1 cellular context compared by ENCODE assay signal in the genomic region with DNA sequence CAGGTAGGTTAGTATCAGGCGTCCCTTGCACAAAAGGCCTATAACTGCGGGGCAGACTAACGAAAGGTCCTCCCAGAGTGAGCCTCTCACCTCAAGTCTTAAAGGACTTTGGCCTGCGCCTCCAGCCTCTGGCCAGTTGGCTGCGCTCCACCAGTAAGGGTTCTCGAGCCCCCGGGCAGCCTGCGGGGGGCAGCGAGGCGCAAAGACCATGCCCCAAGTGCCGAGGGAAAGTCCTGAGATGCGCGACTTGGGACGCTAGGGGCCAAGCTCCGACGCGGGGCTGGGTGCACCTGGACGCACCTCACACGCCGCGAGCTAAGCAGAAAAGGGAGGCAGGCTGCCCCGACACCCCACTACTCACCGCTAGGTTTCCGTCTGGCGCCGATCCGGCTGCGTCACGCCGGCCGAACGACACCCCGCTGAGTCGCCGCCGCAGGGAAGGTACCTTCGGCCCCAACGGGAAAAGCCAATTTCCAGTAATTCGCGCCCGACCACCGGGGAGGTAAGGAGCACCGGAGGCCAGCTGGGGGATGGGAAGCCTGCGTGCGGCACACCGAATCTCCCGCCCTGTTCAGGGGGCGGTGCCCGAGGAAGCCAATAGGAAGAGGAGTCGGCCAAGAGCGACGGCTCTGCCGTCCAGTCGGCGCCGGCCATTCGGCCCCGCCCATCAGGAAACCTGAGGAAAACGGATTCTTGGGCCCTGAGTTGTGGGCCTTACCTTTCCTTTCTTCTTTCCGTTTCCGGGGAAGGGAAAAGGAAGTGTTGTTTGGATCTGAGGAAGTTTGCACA.
TF ChIP-seq lines count a peak whose summit lies in the region.

Gene ORC2 (minus strand): TSS at position 532 of the 789 bp plus-strand sequence. CDS start 5,537 bp downstream, outside the sequence.

TF ChIP-seq in K562, 482 proteins besides CTCF, POLR2A, EP300 and RAD21 (continued from another document and continues in another):
- TF ChIP-seq MXD1 (CRISPR knock-in tag; IDR thresholded peaks at IDR 0.05; ENCODE audit: borderline replicate concordance, poor library complexity, severe bottlenecking): no peak
- TF ChIP-seq, protein P1, sequence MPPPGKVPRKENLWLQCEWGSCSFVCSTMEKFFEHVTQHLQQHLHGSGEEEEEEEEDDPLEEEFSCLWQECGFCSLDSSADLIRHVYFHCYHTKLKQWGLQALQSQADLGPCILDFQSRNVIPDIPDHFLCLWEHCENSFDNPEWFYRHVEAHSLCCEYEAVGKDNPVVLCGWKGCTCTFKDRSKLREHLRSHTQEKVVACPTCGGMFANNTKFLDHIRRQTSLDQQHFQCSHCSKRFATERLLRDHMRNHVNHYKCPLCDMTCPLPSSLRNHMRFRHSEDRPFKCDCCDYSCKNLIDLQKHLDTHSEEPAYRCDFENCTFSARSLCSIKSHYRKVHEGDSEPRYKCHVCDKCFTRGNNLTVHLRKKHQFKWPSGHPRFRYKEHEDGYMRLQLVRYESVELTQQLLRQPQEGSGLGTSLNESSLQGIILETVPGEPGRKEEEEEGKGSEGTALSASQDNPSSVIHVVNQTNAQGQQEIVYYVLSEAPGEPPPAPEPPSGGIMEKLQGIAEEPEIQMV (tag; conservative IDR thresholded peaks at IDR 0.05; ENCODE audit: low read depth): no peak
- TF ChIP-seq NFATC3 (IDR thresholded peaks at IDR 0.05): no peak
- TF ChIP-seq, protein P2, sequence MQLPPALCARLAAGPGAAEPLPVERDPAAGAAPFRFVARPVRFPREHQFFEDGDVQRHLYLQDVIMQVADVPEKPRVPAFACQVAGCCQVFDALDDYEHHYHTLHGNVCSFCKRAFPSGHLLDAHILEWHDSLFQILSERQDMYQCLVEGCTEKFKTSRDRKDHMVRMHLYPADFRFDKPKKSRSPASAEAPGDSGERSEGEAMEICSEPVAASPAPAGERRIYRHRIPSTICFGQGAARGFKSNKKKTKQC (CRISPR knock-in tag; IDR thresholded peaks at IDR 0.05): no peak
- TF ChIP-seq PML (IDR thresholded peaks at IDR 0.05; ENCODE audit: low read length): peak; percentile 41
- TF ChIP-seq MCM7 (IDR thresholded peaks at IDR 0.05): no peak
- peak; percentile 46; the same call in 1 of the 2 replicates for TF ChIP-seq MGA (IDR thresholded peaks at IDR 0.05)
- TF ChIP-seq, protein P3, sequence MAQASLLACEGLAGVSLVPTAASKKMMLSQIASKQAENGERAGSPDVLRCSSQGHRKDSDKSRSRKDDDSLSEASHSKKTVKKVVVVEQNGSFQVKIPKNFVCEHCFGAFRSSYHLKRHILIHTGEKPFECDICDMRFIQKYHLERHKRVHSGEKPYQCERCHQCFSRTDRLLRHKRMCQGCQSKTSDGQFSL (CRISPR knock-in tag; IDR thresholded peaks at IDR 0.05): no peak
- TF ChIP-seq, protein P3 (tag; IDR thresholded peaks at IDR 0.05): no peak
- no peak for TF ChIP-seq ZNF146 (CRISPR knock-in tag; IDR thresholded peaks at IDR 0.05; ENCODE audit: unreplicated experiment)
- TF ChIP-seq, protein P4, sequence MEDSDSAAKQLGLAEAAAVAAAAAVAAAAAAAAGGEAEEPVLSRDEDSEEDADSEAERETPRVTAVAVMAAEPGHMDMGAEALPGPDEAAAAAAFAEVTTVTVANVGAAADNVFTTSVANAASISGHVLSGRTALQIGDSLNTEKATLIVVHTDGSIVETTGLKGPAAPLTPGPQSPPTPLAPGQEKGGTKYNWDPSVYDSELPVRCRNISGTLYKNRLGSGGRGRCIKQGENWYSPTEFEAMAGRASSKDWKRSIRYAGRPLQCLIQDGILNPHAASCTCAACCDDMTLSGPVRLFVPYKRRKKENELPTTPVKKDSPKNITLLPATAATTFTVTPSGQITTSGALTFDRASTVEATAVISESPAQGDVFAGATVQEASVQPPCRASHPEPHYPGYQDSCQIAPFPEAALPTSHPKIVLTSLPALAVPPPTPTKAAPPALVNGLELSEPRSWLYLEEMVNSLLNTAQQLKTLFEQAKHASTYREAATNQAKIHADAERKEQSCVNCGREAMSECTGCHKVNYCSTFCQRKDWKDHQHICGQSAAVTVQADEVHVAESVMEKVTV (CRISPR knock-in tag; IDR thresholded peaks at IDR 0.05): no peak
- no peak for TF ChIP-seq HNRNPL (IDR thresholded peaks at IDR 0.05; ENCODE audit: low read depth, low read length)
- TF ChIP-seq MBD2 (IDR thresholded peaks at IDR 0.05; ENCODE audit: borderline replicate concordance, low read depth): peak; percentile 93
- 0 out of 2 replicates have a peak, but pooled peaks have one; percentile 69 for TF ChIP-seq ETV5 (CRISPR knock-in tag; IDR thresholded peaks at IDR 0.05; ENCODE audit: low read depth)
- TF ChIP-seq E2F6 (IDR thresholded peaks at IDR 0.05; ENCODE audit: borderline replicate concordance in 1 of 2, extremely low read depth in 1 of 2, insufficient read depth in 1 of 2, insufficient read length in 1 of 2, low read depth in 1 of 2, low read length in 1 of 2, poor library complexity in 1 of 2, severe bottlenecking in 1 of 2): peak; percentile 17 to 47
- TF ChIP-seq CHD1 (IDR thresholded peaks at IDR 0.05; ENCODE audit: low read length): no peak
- TF ChIP-seq ZNF174 (CRISPR knock-in tag; IDR thresholded peaks at IDR 0.05): no peak
- TF ChIP-seq RBFOX2 (IDR thresholded peaks at IDR 0.05; ENCODE audit: low read depth, low read length): peak; percentile 87
- TF ChIP-seq ZFP91 (CRISPR knock-in tag; IDR thresholded peaks at IDR 0.05): no peak
- no peak for TF ChIP-seq FOSL1 (tag; conservative IDR thresholded peaks at IDR 0.05)
- TF ChIP-seq HDGF (IDR thresholded peaks at IDR 0.05): no peak
- TF ChIP-seq RAD51 (IDR thresholded peaks at IDR 0.05; ENCODE audit: borderline replicate concordance, low read depth): no peak
- peak; percentile 90 for TF ChIP-seq PBX2 (CRISPR knock-in tag; IDR thresholded peaks at IDR 0.05; ENCODE audit: low read depth)
- TF ChIP-seq PBX2 (tag; conservative IDR thresholded peaks at IDR 0.05; ENCODE audit: low read depth): peak; percentile 98
- TF ChIP-seq MIER1 (IDR thresholded peaks at IDR 0.05; ENCODE audit: low read depth): no peak
- TF ChIP-seq CCAR2 (IDR thresholded peaks at IDR 0.05; ENCODE audit: low read depth, low read length): no peak
- TF ChIP-seq ZNF436 (CRISPR knock-in tag; IDR thresholded peaks at IDR 0.05): no peak
- no peak for TF ChIP-seq CBX8 (IDR thresholded peaks at IDR 0.05; ENCODE audit: borderline replicate concordance, extremely low read depth, low read depth, low read length, poor library complexity, severe bottlenecking)
